In genomic region chr9:128034821-128035764, GRCh38 we compare ENCODE assay signal across 8 cellular contexts. TPM values are rescaled to one million over a fixed set of nuclear protein-coding genes. Genes with fewer than 3 reads are reported as not detected.
DNase-seq lines count a peak whose midpoint lies in the region; ATAC-seq and TF ChIP-seq lines count a peak whose summit lies in the region.

No MANE protein-coding gene starts in this region.

- peak; percentile 98 to 99 (median 99) for ATAC-seq in right lobe of liver
- ATAC-seq in GM18870 (IDR thresholded peaks at IDR 0.05; ENCODE audit: unreplicated experiment) = no peak

- no peaks in the 10 kb centered on the region for H3K27me3 ChIP-seq in duodenal mucosa (ENCODE audit: control insufficient read depth in 1 of 2, insufficient read depth in 2 of 2, low read length in 2 of 2)
- H3K27me3 ChIP-seq in right lobe of liver = no peaks in the 10 kb centered on the region

- DNase-seq in GF-D8 (lab: John Stamatoyannopoulos, UW) (peak; percentile 45), HS-5 (ENCODE audit: low read depth) (peak; percentile 39), NCI-H748 treated with DMSO at 0.1 percent for 48 hours (lab: John Stamatoyannopoulos, UW) (peak; percentile 87), right lobe of liver (peak; percentile 60 to 86 (median 80))
- DNase-seq in activated CD4-positive, alpha-beta T cell treated with anti-CD3 and anti-CD28 coated beads, Interleukin-2, amount 50 U/mL, for 1 hour = peak; percentile 56
- DNase-seq in stimulated activated CD8-positive, alpha-beta memory T cell treated with anti-CD3 and anti-CD28 coated beads, Interleukin-12 subunit alpha, Interleukin-12 subunit beta, amount 100 ng/mL, for 1 hour (ENCODE audit: low read depth) = peak; percentile 44

- no peak overlapping the region for H3K27ac ChIP-seq in duodenal mucosa (ENCODE audit: low read depth, low read length)
- no peak overlapping the region for H3K27ac ChIP-seq in right lobe of liver

- H3K4me1 ChIP-seq in duodenal mucosa (ENCODE audit: control insufficient read depth in 1 of 2, insufficient read depth in 2 of 2, low read length in 2 of 2) (peaks cover 5 to 9% of the 10 kb centered on the region in 2 donors), right lobe of liver (peaks cover 0 to 4% (median 0%) of the 10 kb centered on the region in 4 donors)

- H3K9me3 ChIP-seq in duodenal mucosa (ENCODE audit: control insufficient read depth in 1 of 2, low read length in 2 of 2) (no peaks in the 10 kb centered on the region), right lobe of liver (no peaks in the 10 kb centered on the region)

- intact Hi-C loops in right lobe of liver (cut with DNase I) = loop anchor here (5.0 kb wide), 1 partner anchor 93 kb away; no protein-coding TSS in a partner anchor

- H3K4me3 ChIP-seq in duodenal mucosa (ENCODE audit: low read depth in 1 of 2, low read length in 2 of 2) = no peak overlapping the region
- H3K4me3 ChIP-seq in right lobe of liver = no peak overlapping the region

- H3K36me3 ChIP-seq in duodenal mucosa (ENCODE audit: control insufficient read depth in 1 of 2, insufficient read depth in 2 of 2, low read length in 2 of 2) (no peaks in the 10 kb centered on the region), right lobe of liver (no peaks in the 10 kb centered on the region)

- peak; percentile 87 to 97 (median 91) for TF ChIP-seq CTCF in right lobe of liver (IDR thresholded peaks at IDR 0.05)

- TF ChIP-seq POLR2A in right lobe of liver (IDR thresholded peaks at IDR 0.05) = no peak

- 0% methylated on average over 2 of the region's 8 CpGs for WGBS in right lobe of liver (ENCODE audit: insufficient coverage, low coverage, low lambda C conversion rate, missing lambda C conversion rate)

- peak overlapping the region; percentile 20 to 43 for H3K9ac ChIP-seq in duodenal mucosa (ENCODE audit: low read depth in 1 of 2, low read length in 2 of 2)

RNA-seq across cellular contexts. Expression of gene NAIF1, which starts 32.0 kb away (rescaled TPM):
- 1 to 10 TPM; 3.9 to 6.8 (median 5.7) TPM for total RNA-seq in right lobe of liver

RNA-seq across cellular contexts. Expression of gene SLC25A25, which starts 32.9 kb away (rescaled TPM):
- total RNA-seq in right lobe of liver = 10 to 100 TPM; 21.2 to 81.5 (median 53.3) TPM

RNA-seq across cellular contexts. Expression of gene EEIG1, which starts 54.3 kb away (rescaled TPM):
- total RNA-seq in right lobe of liver = 10 to 100 TPM in 5 of 6 experiments, 1 to 10 TPM in 1; 9.7 to 54.1 (median 23.6) TPM
